Comparison of ENCODE assay signal across 12 cellular contexts in genomic region chr17:80457236-80457856, GRCh38. TPM values are rescaled to one million over a fixed set of nuclear protein-coding genes. Genes with fewer than 3 reads are reported as not detected.
DNase-seq lines count a peak whose midpoint lies in the region; FAIRE-seq and TF ChIP-seq lines count a peak whose summit lies in the region.
"Had no signal": no experiment of that assay in that cellular context is flagged by ENCODE, and none has a peak within 500 bp of the region (broad histone marks: within the 10 kb centered on the region; RNA-seq: fewer than 3 reads in every experiment).

No MANE protein-coding gene starts in this region.

- no peaks in the 10 kb centered on the region for H3K27me3 ChIP-seq in muscle layer of colon (ENCODE audit: control insufficient read depth in 1 of 2, insufficient read depth in 2 of 2, low read length in 2 of 2)
- H3K27me3 ChIP-seq in Caco-2 (replicated peaks; ENCODE audit: control insufficient read depth, insufficient read depth, low read length) = no peaks in the 10 kb centered on the region

- no peak overlapping the region for H3K9ac ChIP-seq in muscle layer of colon (ENCODE audit: low read length)

- no peaks in the 10 kb centered on the region for H3K4me1 Mint-ChIP-seq in Caco-2 (ENCODE audit: low read depth, unreplicated experiment)

- intact Hi-C loops in Caco-2 (cut with micrococcal nuclease; ENCODE audit: unreplicated experiment) = no loop called here

- TF ChIP-seq CTCF in Caco-2 (IDR thresholded peaks at IDR 0.05; ENCODE audit: insufficient read depth in 1 of 2, low read depth in 1 of 2, low read length in 1 of 2, severe bottlenecking in 1 of 2, unreplicated experiment in 1 of 2) = no peak

- H3K27me3 Mint-ChIP-seq in Caco-2 (ENCODE audit: insufficient read depth, unreplicated experiment) = peaks cover 11% of the 10 kb centered on the region

- CTCF ChIA-PET in Caco-2 (lab: Charles Lee) = interaction anchor here (0.6 kb wide), 1 partner anchor 773 kb away, joined by 3 read pairs; no protein-coding TSS in a partner anchor
- CTCF ChIA-PET in HEK293T (lab: Yijun Ruan, JAX) = no interaction called here

- peak overlapping the region; percentile 98 for H3K27ac ChIP-seq in muscle layer of colon (ENCODE audit: low read depth, low read length)

- peaks cover 19% of the 10 kb centered on the region for H3K36me3 Mint-ChIP-seq in Caco-2 (ENCODE audit: insufficient read depth, unreplicated experiment)

- DNase-seq in AML-193 (lab: John Stamatoyannopoulos, UW) (peak; percentile 82 to 87), HT1080 (ENCODE audit: low read depth) (peak; percentile 70), UCSD-AML1 (lab: John Stamatoyannopoulos, UW; ENCODE audit: unreplicated experiment) (peak; percentile 73), Caco-2 (no peak), HEK293T (ENCODE audit: extremely low spot score) (no peak), hippocampal formation (lab: John Stamatoyannopoulos, UW) (no peak), HTR-8/SVneo (ENCODE audit: insufficient read length, low spot score) (no peak)
- DNase-seq: mesendoderm, NCI-H510A treated with DMSO at 0.1 percent for 48 hours, spleen, SW 1271 had no signal

- peak overlapping the region in 1 of 2 donors; percentile 77 for H3K4me3 ChIP-seq in muscle layer of colon (ENCODE audit: low read depth in 1 of 2, low read length in 2 of 2)
- no peak overlapping the region for H3K4me3 ChIP-seq in Caco-2 (ENCODE audit: low read depth, low read length)
- H3K4me3 ChIP-seq: spleen had no signal

- H3K4me1 ChIP-seq in muscle layer of colon (ENCODE audit: insufficient read depth, low read length) = peaks cover 67% of the 10 kb centered on the region
- peaks cover 9% of the 10 kb centered on the region for H3K4me1 ChIP-seq in Caco-2

- FAIRE-seq in HTR-8/SVneo (lab: Jason Lieb, UNC) = no peak

- H3K9me3 ChIP-seq in muscle layer of colon (ENCODE audit: low read length) (no peaks in the 10 kb centered on the region), Caco-2 (no peaks in the 10 kb centered on the region)
- H3K9me3 ChIP-seq: spleen had no signal

- H3K9me3 Mint-ChIP-seq in Caco-2 (ENCODE audit: unreplicated experiment) = no peaks in the 10 kb centered on the region

- H3K4me3 Mint-ChIP-seq in Caco-2 (ENCODE audit: unreplicated experiment) = no peak overlapping the region

- no TSS peak for BruUV-seq in Caco-2 (replicated peaks; lab: Mats Ljungman, UMichigan)

- H3K27ac Mint-ChIP-seq in Caco-2 (ENCODE audit: unreplicated experiment) = no peak overlapping the region

- POLR2A ChIA-PET in Caco-2 (lab: Charles Lee) = no interaction called here
- POLR2A ChIA-PET in HEK293T (lab: Yijun Ruan, JAX) = interaction anchor here (3.9 kb wide), 1 partner anchor 10 kb away, joined by 104 read pairs; no protein-coding TSS in a partner anchor

- no peaks in the 10 kb centered on the region for H3K36me3 ChIP-seq in muscle layer of colon (ENCODE audit: insufficient read depth, low read length)
- H3K36me3 ChIP-seq in Caco-2 (ENCODE audit: control insufficient read depth, insufficient read depth, low read length) = no peaks in the 10 kb centered on the region
- H3K36me3 ChIP-seq: spleen had no signal

TF ChIP-seq in HEK293T, 16 proteins besides CTCF, POLR2A, EP300 and RAD21:
- no peak for TF ChIP-seq L3MBTL2 (conservative IDR thresholded peaks at IDR 0.05)
- TF ChIP-seq ELF4 (IDR thresholded peaks at IDR 0.05) = no peak
- no peak for TF ChIP-seq FOXM1 (IDR thresholded peaks at IDR 0.05; ENCODE audit: borderline replicate concordance)
- TF ChIP-seq HDGF (IDR thresholded peaks at IDR 0.05; ENCODE audit: borderline replicate concordance) = no peak
- TF ChIP-seq ARNT (IDR thresholded peaks at IDR 0.05) = no peak
- TF ChIP-seq CTBP1 (IDR thresholded peaks at IDR 0.05; ENCODE audit: borderline replicate concordance) = no peak
- TF ChIP-seq BHLHE40 (IDR thresholded peaks at IDR 0.05; ENCODE audit: borderline replicate concordance) = no peak
- no peak for TF ChIP-seq SUZ12 (IDR thresholded peaks at IDR 0.05)
- no peak for TF ChIP-seq SP1 (IDR thresholded peaks at IDR 0.05)
- TF ChIP-seq FOXA1 (IDR thresholded peaks at IDR 0.05) = no peak
- TF ChIP-seq LEF1 (IDR thresholded peaks at IDR 0.05; ENCODE audit: borderline replicate concordance) = no peak
- TF ChIP-seq TARDBP (IDR thresholded peaks at IDR 0.05) = no peak
- no peak for TF ChIP-seq ZNF384 (IDR thresholded peaks at IDR 0.05)
- no peak for TF ChIP-seq PKNOX1 (IDR thresholded peaks at IDR 0.05)
- no peak for TF ChIP-seq NFRKB (IDR thresholded peaks at IDR 0.05)
- TF ChIP-seq FOXK2 (IDR thresholded peaks at IDR 0.05) = no peak

RNA-seq across cellular contexts. Expression of gene NPTX1, which starts 19.1 kb away (rescaled TPM):
- total RNA-seq in HT1080 (2014; rRNA removed; shearing (Covaris generic)) = 0.84 and 1.4 TPM in 2 replicates
- polyA plus RNA-seq in HT1080 (2015; cell fraction: cytosol; rRNA removed) = 1.2 and 1.6 TPM in 2 replicates
- polyA plus RNA-seq in HT1080 (2015; cell fraction: nucleus; rRNA removed) = 1.1 and 1.6 TPM in 2 replicates
- total RNA-seq in Caco-2 (2022) = 0.57 and 1.5 TPM in 2 replicates

RNA-seq across cellular contexts. Expression of gene ENDOV, which starts 42.4 kb away (rescaled TPM):
- 15.2 and 18.4 TPM in 2 replicates for total RNA-seq in HT1080 (2014; rRNA removed; shearing (Covaris generic))
- 22.8 and 25.4 TPM in 2 replicates for polyA plus RNA-seq in HT1080 (2015; cell fraction: cytosol; rRNA removed)
- polyA plus RNA-seq in HT1080 (2015; cell fraction: nucleus; rRNA removed) = 32.9 and 37.7 TPM in 2 replicates
- total RNA-seq in Caco-2 (2022) = 20.5 and 21.5 TPM in 2 replicates

Comparison
In these comparisons a context has a peak if more than half of its experiments do, and no peak if none do; other contexts are left out.
1. DNase-seq: peak in AML-193 (2 of 2), HT1080 (single experiment) and UCSD-AML1 (single experiment); none in Caco-2 (0 of 2), HEK293T (single experiment), hippocampal formation (0 of 2) and HTR-8/SVneo (single experiment).